In genomic region chr15:63502137-63502801, GRCh38 we compare ENCODE assay signal across 8 cellular contexts. TPM values are rescaled to one million over a fixed set of nuclear protein-coding genes. Genes with fewer than 3 reads are reported as not detected.
DNase-seq lines count a peak whose midpoint lies in the region; ATAC-seq and TF ChIP-seq lines count a peak whose summit lies in the region.

No MANE protein-coding gene starts in this region.

- peaks cover 34% of the 10 kb centered on the region for H3F3A ChIP-seq in MM.1S (ENCODE audit: insufficient read depth, low read length)

- peaks cover 23% of the 10 kb centered on the region for H3K79me2 ChIP-seq in MM.1S (ENCODE audit: low read length)

- no peaks in the 10 kb centered on the region for H3K36me3 Mint-ChIP-seq in naive B cell

- H3K18ac ChIP-seq in neuronal stem cell (ENCODE audit: low read length): no peak overlapping the region

- no CpG with 5 or more reads among the region's 15 CpGs for WGBS in neuronal stem cell (ENCODE audit: extremely low coverage in 2 of 2, insufficient read length in 2 of 2, insufficient replicate concordance in 1 of 2), 2 donors

- H2BK15ac ChIP-seq in neuronal stem cell (ENCODE audit: low read length): no peak overlapping the region

- peaks cover 3% of the 10 kb centered on the region for H3K79me1 ChIP-seq in neuronal stem cell (ENCODE audit: low read depth, low read length)

- peak overlapping the region in 5 of 6 donors; percentile 29 to 100 (median 94) for H3K27ac Mint-ChIP-seq in naive B cell

- no peak overlapping the region for H3K14ac ChIP-seq in neuronal stem cell (ENCODE audit: low read length)

- H3K4me3 ChIP-seq in BLaER1 (peak overlapping the region; percentile 90), MM.1S (ENCODE audit: low read length) (no peak overlapping the region), cardiac fibroblast (replicated peaks in 1 of 2; ENCODE audit: low read depth in 2 of 2, low read length in 2 of 2) (no peak overlapping the region), neuronal stem cell (ENCODE audit: low read length in 2 of 2) (no peak overlapping the region)

- H3K4me3 Mint-ChIP-seq in naive B cell: peak overlapping the region; percentile 64 to 98 (median 94)

- H2AFZ ChIP-seq in MM.1S (ENCODE audit: low read length) (peak overlapping the region; percentile 75; the same call in 1 of the 2 replicates), neuronal stem cell (ENCODE audit: low read length) (no peak overlapping the region)

- H3K9me2 ChIP-seq in MM.1S (replicated peaks; ENCODE audit: insufficient read depth, low read length): no peaks in the 10 kb centered on the region

- H3K27me3 ChIP-seq in BLaER1: no peaks in the 10 kb centered on the region
- H3K27me3 ChIP-seq in MM.1S (replicated peaks; ENCODE audit: insufficient read depth, low read length): no peaks in the 10 kb centered on the region
- H3K27me3 ChIP-seq in neuronal stem cell (ENCODE audit: control insufficient read depth in 3 of 3, insufficient read depth in 3 of 3, low read depth in 1 of 3, low read length in 3 of 3): peaks cover 0 to 35% (median 0%) of the 10 kb centered on the region in 3 experiments

- H4K8ac ChIP-seq in neuronal stem cell (ENCODE audit: low read depth, low read length): no peak overlapping the region

- no peaks in the 10 kb centered on the region for H3K36me3 ChIP-seq in BLaER1
- no peaks in the 10 kb centered on the region for H3K36me3 ChIP-seq in MM.1S (replicated peaks; ENCODE audit: insufficient read depth, low read length)
- H3K36me3 ChIP-seq in neuronal stem cell (replicated peaks in 1 of 2; ENCODE audit: control insufficient read depth in 2 of 2, insufficient read depth in 2 of 2, low read length in 2 of 2): no peaks in the 10 kb centered on the region

- peaks cover 18% of the 10 kb centered on the region for H4K20me1 ChIP-seq in BLaER1
- H4K20me1 ChIP-seq in MM.1S (ENCODE audit: insufficient read depth, low read length): peaks cover 3% of the 10 kb centered on the region

- DNase-seq in MM.1S (no peak), cardiac fibroblast (ENCODE audit: low read depth in 2 of 2) (peak; percentile 73 to 78), naive B cell (no peak), neuronal stem cell (ENCODE audit: low spot score) (no peak), AG08395 (ENCODE audit: low spot score) (no peak), amygdala (lab: John Stamatoyannopoulos, UW) (no peak)

- no peak overlapping the region for H2BK12ac ChIP-seq in neuronal stem cell (ENCODE audit: low read length)

- TF ChIP-seq CTCF in MM.1S (IDR thresholded peaks at IDR 0.05; ENCODE audit: low read length): no peak
- no peak for TF ChIP-seq CTCF in cardiac fibroblast (IDR thresholded peaks at IDR 0.05; ENCODE audit: low read depth, low read length)

- H3K9me3 Mint-ChIP-seq in naive B cell: no peaks in the 10 kb centered on the region

- H2BK120ac ChIP-seq in neuronal stem cell (ENCODE audit: low read depth, low read length): no peak overlapping the region

- peak overlapping the region; percentile 94 for H3K27ac ChIP-seq in BLaER1
- no peak overlapping the region for H3K27ac ChIP-seq in MM.1S (ENCODE audit: low read length)
- no peak overlapping the region for H3K27ac ChIP-seq in neuronal stem cell (replicated peaks; ENCODE audit: low read length)

- H2AK5ac ChIP-seq in neuronal stem cell (ENCODE audit: low read depth, low read length): no peak overlapping the region

- peak overlapping the region; percentile 97 for H3K4me2 ChIP-seq in BLaER1
- peak overlapping the region; percentile 97; the same call in 1 of the 2 replicates for H3K4me2 ChIP-seq in MM.1S (ENCODE audit: low read depth, low read length)
- no peak overlapping the region for H3K4me2 ChIP-seq in neuronal stem cell (ENCODE audit: insufficient read depth, low read length, poor library complexity, severe bottlenecking)

- no peak overlapping the region for H3K4ac ChIP-seq in neuronal stem cell (ENCODE audit: low read length)

- H3K27me3 Mint-ChIP-seq in naive B cell: no peaks in the 10 kb centered on the region

- no peak for TF ChIP-seq POLR2A in GM18505 (IDR thresholded peaks at IDR 0.05; ENCODE audit: borderline replicate concordance, extremely low read depth, insufficient read depth, insufficient read length)

- peaks cover 40 to 67% (median 66%) of the 10 kb centered on the region in 3 donors for H3K4me1 Mint-ChIP-seq in naive B cell

- H3K23ac ChIP-seq in neuronal stem cell (ENCODE audit: low read depth, low read length, poor library complexity): no peak overlapping the region

- no peaks in the 10 kb centered on the region for H3K9me3 ChIP-seq in BLaER1
- H3K9me3 ChIP-seq in MM.1S (replicated peaks; ENCODE audit: insufficient read depth, low read length): no peaks in the 10 kb centered on the region
- no peaks in the 10 kb centered on the region for H3K9me3 ChIP-seq in neuronal stem cell (replicated peaks in 1 of 2; ENCODE audit: control insufficient read depth in 2 of 2, insufficient read depth in 1 of 2, low read depth in 1 of 2, low read length in 2 of 2)

- no peak overlapping the region for H4K91ac ChIP-seq in neuronal stem cell (ENCODE audit: low read depth, low read length, poor library complexity)

- H3K9ac ChIP-seq in BLaER1: peak overlapping the region; percentile 66
- no peak overlapping the region; the same call in 1 of the 2 replicates for H3K9ac ChIP-seq in MM.1S (ENCODE audit: low read length)
- H3K9ac ChIP-seq in neuronal stem cell (ENCODE audit: low read depth, low read length, poor library complexity): no peak overlapping the region

- no peak for ATAC-seq in naive B cell (ENCODE audit: low read depth in 2 of 2)
- no peak for ATAC-seq in GM18505 (IDR thresholded peaks at IDR 0.05; ENCODE audit: unreplicated experiment)

- H3K4me1 ChIP-seq in BLaER1 (peaks cover 79% of the 10 kb centered on the region), MM.1S (ENCODE audit: low read length) (peaks cover 36% of the 10 kb centered on the region), neuronal stem cell (ENCODE audit: control insufficient read depth in 2 of 2, insufficient read depth in 1 of 2, low read depth in 1 of 2, low read length in 2 of 2) (peaks cover 8 to 16% of the 10 kb centered on the region in 2 donors)

- H2BK5ac ChIP-seq in neuronal stem cell (ENCODE audit: low read length): no peak overlapping the region

RNA-seq across cellular contexts. Expression of gene USP3, which starts 2.1 kb away (rescaled TPM):
- polyA plus RNA-seq in naive B cell (ENCODE audit: low read depth in 6 of 6): 10 to 100 TPM; 53.6 to 88.0 (median 58.7) TPM
- 45.2 TPM for polyA plus RNA-seq in neuronal stem cell (2013, experiment 1 of 2)
- polyA plus RNA-seq in neuronal stem cell (2013, experiment 2 of 2): 48.2 TPM

Comparison
In these comparisons a context has a peak if more than half of its experiments do, and no peak if none do; other contexts are left out.
1. DNase-seq: peak in cardiac fibroblast (2 of 2); none in MM.1S (single experiment), naive B cell (single experiment), neuronal stem cell (single experiment), AG08395 (single experiment) and amygdala (0 of 56).